In the genomic region with DNA sequence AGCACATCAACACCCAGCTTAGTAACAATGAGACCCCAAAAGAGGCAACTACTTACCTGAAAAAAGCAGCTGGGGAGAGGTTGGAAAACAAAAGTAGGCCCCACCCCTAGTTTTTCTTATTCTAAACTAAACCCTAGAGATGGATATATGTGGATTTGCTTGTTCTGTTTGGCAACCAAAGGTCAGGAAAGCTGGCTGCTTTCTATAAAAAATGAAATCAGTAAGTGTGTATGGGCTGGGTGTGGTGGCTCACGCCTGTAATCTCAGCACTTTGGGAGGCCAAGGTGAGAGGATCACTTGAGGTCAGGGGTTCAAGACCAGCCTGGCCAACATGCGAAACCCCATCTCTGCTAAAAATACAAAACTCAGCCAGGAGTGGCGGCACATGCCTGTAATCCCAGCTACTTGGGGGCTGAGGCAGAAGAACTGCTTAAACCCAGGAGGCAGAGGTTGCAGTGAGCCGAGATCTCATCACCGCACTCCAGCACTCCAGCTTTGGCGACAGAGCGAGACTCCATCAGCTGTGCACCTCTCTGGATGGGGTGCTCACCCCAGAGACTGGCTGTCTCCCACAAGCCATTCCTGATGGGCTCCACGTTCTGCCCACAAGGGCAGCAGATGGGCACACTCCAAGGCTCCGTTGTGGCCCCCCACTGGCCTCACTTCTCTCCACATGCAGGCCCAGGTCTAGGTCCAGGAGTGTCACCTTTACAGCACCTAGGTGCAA, we compare ENCODE assay signal across 27 cellular contexts. TPM values are rescaled to one million over a fixed set of nuclear protein-coding genes. Genes with fewer than 3 reads are reported as not detected.
DNase-seq lines count a peak whose midpoint lies in the region; ATAC-seq, FAIRE-seq and TF ChIP-seq lines count a peak whose summit lies in the region.
"Had no signal": no experiment of that assay in that cellular context is flagged by ENCODE, and none has a peak within 500 bp of the region (broad histone marks: within the 10 kb centered on the region; RNA-seq: fewer than 3 reads in every experiment).

No MANE protein-coding gene starts in this region.

- H3K9me3 ChIP-seq in CD4-positive, alpha-beta T cell (ENCODE audit: control insufficient read depth, low read length): no peaks in the 10 kb centered on the region
- no peaks in the 10 kb centered on the region for H3K9me3 ChIP-seq in mesenchymal stem cell (ENCODE audit: control insufficient read depth, low read length)
- H3K9me3 ChIP-seq: right atrium auricular region, tibial nerve had no signal

- no peak overlapping the region for H3K4me3 Mint-ChIP-seq in CD4-positive, alpha-beta T cell
- no peak overlapping the region for H3K4me3 Mint-ChIP-seq in progenitor cell of endocrine pancreas (ENCODE audit: low read depth)
- H3K4me3 Mint-ChIP-seq: activated T-cell treated with anti-CD3 and anti-CD28 coated beads, Interleukin-2, amount 50 U/mL, for 24 hours; central memory CD8-positive, alpha-beta T cell; stimulated activated naive CD8-positive, alpha-beta T cell treated with anti-CD3 and anti-CD28 coated beads, Interleukin-15, Interleukin-2, amounts not matched to agents 100 ng/mL and 50 ng/mL, for 24 hours had no signal

- peaks cover 2% of the 10 kb centered on the region for H3K79me1 ChIP-seq in mesenchymal stem cell (replicated peaks; ENCODE audit: low read length, poor library complexity, severe bottlenecking)

- intact Hi-C loops in CD4-positive, alpha-beta T cell (cut with DNase I, micrococcal nuclease): no loop called here
- intact Hi-C loops in sciatic nerve (cut with DNase I): no loop called here

- H3K4me1 Mint-ChIP-seq in CD4-positive, alpha-beta T cell (ENCODE audit: low read depth): peaks cover 30% of the 10 kb centered on the region
- H3K4me1 Mint-ChIP-seq in progenitor cell of endocrine pancreas (ENCODE audit: low read depth): peaks cover 20% of the 10 kb centered on the region

- DNase-seq in CD4-positive, alpha-beta T cell: no peak
- DNase-seq in mesenchymal stem cell (no peak), progenitor cell of endocrine pancreas (ENCODE audit: low spot score, unreplicated experiment) (no peak), sciatic nerve (ENCODE audit: low spot score) (no peak), NAMALWA (ENCODE audit: low spot score) (no peak), HTR-8/SVneo (ENCODE audit: insufficient read length, low spot score) (no peak)
- DNase-seq in activated naive CD4-positive, alpha-beta T cell treated with anti-CD3 and anti-CD28 coated beads, Interleukin-2, amount 50 U/mL, for 72 hours (ENCODE audit: low spot score in 2 of 2): no peak
- DNase-seq: activated naive CD4-positive, alpha-beta T cell; activated T-cell treated with anti-CD3 and anti-CD28 coated beads, Interleukin-2, amount 50 U/mL, for 24 hours; C1 segment of cervical spinal cord; DMS 273 treated with DMSO at 0.1 percent for 48 hours; foreskin melanocyte; HCEC 1CT; hypothalamus; NCI-H1105; NCI-H2029 treated with DMSO at 0.1 percent for 48 hours; NCI-H446; OCI-M1; SIG-M5; stimulated activated CD4-positive, alpha-beta T cell treated with anti-CD3 and anti-CD28 coated beads, Interleukin-12 subunit alpha, Interleukin-12 subunit beta, amount 100 ng/mL, for 4 hours; stimulated activated CD4-positive, alpha-beta T cell treated with anti-CD3 and anti-CD28 coated beads, Interleukin-4, amount 100 ng/mL, for 4 hours had no signal

- no peak overlapping the region for H3K4ac ChIP-seq in mesenchymal stem cell (ENCODE audit: low read depth in 1 of 2, low read length in 2 of 2)

- H3K36me3 ChIP-seq in mesenchymal stem cell (ENCODE audit: control insufficient read depth in 1 of 2, insufficient read depth in 2 of 2, low read depth in 1 of 2, low read length in 2 of 2): peaks cover 0 to 5% of the 10 kb centered on the region in 2 experiments
- H3K36me3 ChIP-seq: right atrium auricular region, tibial nerve had no signal

- H2AFZ ChIP-seq in mesenchymal stem cell (ENCODE audit: low read depth, low read length): no peak overlapping the region

- TF ChIP-seq CTCF in CD4-positive, alpha-beta T cell (IDR thresholded peaks at IDR 0.05): no peak
- no peak for TF ChIP-seq CTCF in VCaP (conservative IDR thresholded peaks at IDR 0.05)
- no peak for TF ChIP-seq CTCF in progenitor cell of endocrine pancreas (IDR thresholded peaks at IDR 0.05; ENCODE audit: unreplicated experiment)

- H2BK120ac ChIP-seq in mesenchymal stem cell (ENCODE audit: low read depth, low read length): no peak overlapping the region

- H3K9me3 Mint-ChIP-seq in CD4-positive, alpha-beta T cell: no peaks in the 10 kb centered on the region
- H3K9me3 Mint-ChIP-seq in progenitor cell of endocrine pancreas (ENCODE audit: low read depth): no peaks in the 10 kb centered on the region
- H3K9me3 Mint-ChIP-seq in activated naive CD4-positive, alpha-beta T cell treated with anti-CD3 and anti-CD28 coated beads, Interleukin-2, amount 50 U/mL, for 72 hours: no peaks in the 10 kb centered on the region
- H3K9me3 Mint-ChIP-seq: activated T-cell treated with anti-CD3 and anti-CD28 coated beads, Interleukin-2, amount 50 U/mL, for 24 hours; central memory CD8-positive, alpha-beta T cell; stimulated activated naive CD8-positive, alpha-beta T cell treated with anti-CD3 and anti-CD28 coated beads, Interleukin-15, Interleukin-2, amounts not matched to agents 100 ng/mL and 50 ng/mL, for 24 hours had no signal

- peaks cover 5% of the 10 kb centered on the region for H3K36me3 Mint-ChIP-seq in CD4-positive, alpha-beta T cell (ENCODE audit: low read depth)
- H3K36me3 Mint-ChIP-seq in progenitor cell of endocrine pancreas (ENCODE audit: insufficient read depth): no peaks in the 10 kb centered on the region
- H3K36me3 Mint-ChIP-seq in activated naive CD4-positive, alpha-beta T cell treated with anti-CD3 and anti-CD28 coated beads, Interleukin-2, amount 50 U/mL, for 72 hours: no peaks in the 10 kb centered on the region

- H4K91ac ChIP-seq in mesenchymal stem cell (ENCODE audit: low read length): no peak overlapping the region

- peak overlapping the region; percentile 64 for H3K27ac Mint-ChIP-seq in CD4-positive, alpha-beta T cell
- H3K27ac Mint-ChIP-seq in progenitor cell of endocrine pancreas: peak overlapping the region; percentile 12
- no peak overlapping the region for H3K27ac Mint-ChIP-seq in activated naive CD4-positive, alpha-beta T cell treated with anti-CD3 and anti-CD28 coated beads, Interleukin-2, amount 50 U/mL, for 72 hours
- H3K27ac Mint-ChIP-seq: activated T-cell treated with anti-CD3 and anti-CD28 coated beads, Interleukin-2, amount 50 U/mL, for 24 hours had no signal

- no peak overlapping the region for H3K14ac ChIP-seq in mesenchymal stem cell (ENCODE audit: low read length in 2 of 2)

- H3K27ac ChIP-seq in CD4-positive, alpha-beta T cell (ENCODE audit: low read depth, low read length): no peak overlapping the region
- peak overlapping the region; percentile 28 for H3K27ac ChIP-seq in VCaP
- H3K27ac ChIP-seq in mesenchymal stem cell (ENCODE audit: low read length, poor library complexity, severe bottlenecking): no peak overlapping the region
- H3K27ac ChIP-seq: right atrium auricular region, tibial nerve had no signal

- no peak overlapping the region for H2BK15ac ChIP-seq in mesenchymal stem cell (ENCODE audit: low read depth, poor library complexity, severe bottlenecking)

- peak overlapping the region; percentile 35 for H4K8ac ChIP-seq in mesenchymal stem cell (ENCODE audit: low read length)

- no peak overlapping the region for H2BK5ac ChIP-seq in mesenchymal stem cell (ENCODE audit: low read depth, low read length, poor library complexity, severe bottlenecking)

- H3K18ac ChIP-seq in mesenchymal stem cell (ENCODE audit: low read depth in 1 of 2, low read length in 2 of 2): peak overlapping the region in 1 of 2 experiments; percentile 27

- no peak overlapping the region for H3K9ac ChIP-seq in mesenchymal stem cell (ENCODE audit: low read length)

- H3K4me3 ChIP-seq in mesenchymal stem cell (ENCODE audit: insufficient read depth in 1 of 2, low read depth in 1 of 2, low read length in 2 of 2): no peak overlapping the region
- H3K4me3 ChIP-seq: right atrium auricular region, tibial nerve had no signal

- H2BK12ac ChIP-seq in mesenchymal stem cell (ENCODE audit: low read length in 2 of 2): no peak overlapping the region

- POLR2A ChIA-PET in CD4-positive, alpha-beta T cell (lab: Charles Lee): no interaction called here

- no peak overlapping the region for H3K4me2 ChIP-seq in mesenchymal stem cell (ENCODE audit: low read length, poor library complexity, severe bottlenecking)

- no peak for ATAC-seq in CD4-positive, alpha-beta T cell (ENCODE audit: poor library complexity)
- ATAC-seq in sciatic nerve: no peak
- ATAC-seq in activated naive CD4-positive, alpha-beta T cell treated with anti-CD3 and anti-CD28 coated beads, Interleukin-2, amount 50 U/mL, for 72 hours: no peak

- H2AK5ac ChIP-seq in mesenchymal stem cell (ENCODE audit: low read length, severe bottlenecking): no peak overlapping the region

- FAIRE-seq in HTR-8/SVneo (lab: Jason Lieb, UNC): no peak
- FAIRE-seq: islet of Langerhans had no signal

- peaks cover 2% of the 10 kb centered on the region for H3K4me1 ChIP-seq in mesenchymal stem cell (ENCODE audit: control insufficient read depth, insufficient read depth, low read depth, low read length)

- CTCF ChIA-PET in CD4-positive, alpha-beta T cell (lab: Charles Lee): no interaction called here

- no peaks in the 10 kb centered on the region for H3K27me3 ChIP-seq in CD4-positive, alpha-beta T cell (ENCODE audit: control insufficient read depth, insufficient read depth, low read length)
- H3K27me3 ChIP-seq in mesenchymal stem cell (ENCODE audit: control insufficient read depth in 1 of 2, insufficient read depth in 1 of 2, low read length in 2 of 2): no peaks in the 10 kb centered on the region
- H3K27me3 ChIP-seq: right atrium auricular region, tibial nerve had no signal

- no peak overlapping the region for H3K23ac ChIP-seq in mesenchymal stem cell (ENCODE audit: low read length in 2 of 2)

- WGBS in mesenchymal stem cell: 83% methylated on average over 9 of the region's 9 CpGs

- no peaks in the 10 kb centered on the region for H3K27me3 Mint-ChIP-seq in CD4-positive, alpha-beta T cell
- H3K27me3 Mint-ChIP-seq in progenitor cell of endocrine pancreas: no peaks in the 10 kb centered on the region
- H3K27me3 Mint-ChIP-seq: activated T-cell treated with anti-CD3 and anti-CD28 coated beads, Interleukin-2, amount 50 U/mL, for 24 hours; central memory CD8-positive, alpha-beta T cell; stimulated activated naive CD8-positive, alpha-beta T cell treated with anti-CD3 and anti-CD28 coated beads, Interleukin-15, Interleukin-2, amounts not matched to agents 100 ng/mL and 50 ng/mL, for 24 hours had no signal

RNA-seq across cellular contexts. Expression of gene PACSIN2, which starts 30.0 kb away (rescaled TPM):
- 10 to 100 TPM; 23.3 to 25.5 TPM for total RNA-seq in CD4-positive, alpha-beta T cell
- 33.2 TPM for polyA plus RNA-seq in mesenchymal stem cell (2013, experiment 1 of 2)
- 35.1 TPM for polyA plus RNA-seq in mesenchymal stem cell (2013, experiment 2 of 2)
- total RNA-seq in progenitor cell of endocrine pancreas: 53.9 and 61.0 TPM in 2 replicates
- total RNA-seq in sciatic nerve: 48.6 TPM
- 10 to 100 TPM; 25.6 to 28.2 TPM for total RNA-seq in activated naive CD4-positive, alpha-beta T cell treated with anti-CD3 and anti-CD28 coated beads, Interleukin-2, amount 50 U/mL, for 72 hours

Comparison
In these comparisons a context has a peak if more than half of its experiments do, and no peak if none do; other contexts are left out.
1. H3K27ac Mint-ChIP-seq: peak in CD4-positive, alpha-beta T cell (single experiment) and progenitor cell of endocrine pancreas (single experiment); none in activated naive CD4-positive, alpha-beta T cell treated with anti-CD3 and anti-CD28 coated beads, Interleukin-2, amount 50 U/mL, for 72 hours (0 of 2).